ENCODE assay signal across 1 cellular context in the genomic region with DNA sequence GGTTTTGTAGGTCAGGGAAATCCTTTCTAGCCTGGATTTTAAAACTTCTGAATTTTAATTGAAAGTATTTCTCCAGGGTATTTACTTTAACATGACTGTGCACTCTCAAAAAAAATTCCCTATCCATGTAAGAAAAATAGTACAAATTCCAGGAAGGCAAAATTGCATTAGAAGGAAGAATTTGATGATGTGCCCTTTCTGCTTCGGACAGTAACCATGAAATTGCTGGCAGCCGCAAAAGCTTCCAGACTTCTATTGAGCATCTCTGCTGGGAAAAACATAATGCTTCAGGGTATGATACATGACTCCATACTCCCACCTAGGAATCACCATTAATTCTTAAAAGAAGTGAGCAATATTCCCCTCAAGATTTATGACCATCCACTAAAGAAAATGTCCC.
TF ChIP-seq lines count a peak whose summit lies in the region.

No MANE protein-coding gene starts in this region.

TF ChIP-seq in A549, 52 proteins besides CTCF, POLR2A, EP300 and RAD21 (continued from another document):
- TF ChIP-seq, protein P1, sequence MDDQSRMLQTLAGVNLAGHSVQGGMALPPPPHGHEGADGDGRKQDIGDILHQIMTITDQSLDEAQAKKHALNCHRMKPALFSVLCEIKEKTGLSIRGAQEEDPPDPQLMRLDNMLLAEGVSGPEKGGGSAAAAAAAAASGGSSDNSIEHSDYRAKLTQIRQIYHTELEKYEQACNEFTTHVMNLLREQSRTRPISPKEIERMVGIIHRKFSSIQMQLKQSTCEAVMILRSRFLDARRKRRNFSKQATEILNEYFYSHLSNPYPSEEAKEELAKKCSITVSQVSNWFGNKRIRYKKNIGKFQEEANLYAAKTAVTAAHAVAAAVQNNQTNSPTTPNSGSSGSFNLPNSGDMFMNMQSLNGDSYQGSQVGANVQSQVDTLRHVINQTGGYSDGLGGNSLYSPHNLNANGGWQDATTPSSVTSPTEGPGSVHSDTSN (IDR thresholded peaks at IDR 0.05), result no peak
- TF ChIP-seq ZC3H11A (IDR thresholded peaks at IDR 0.05) (no peak), POLR2AphosphoS2 (conservative IDR thresholded peaks at IDR 0.05; ENCODE audit: low read length) (no peak), NFE2L2 (conservative IDR thresholded peaks at IDR 0.05; ENCODE audit: low read length) (no peak), RARB (CRISPR knock-in tag; IDR thresholded peaks at IDR 0.05) (no peak), CBX2 (IDR thresholded peaks at IDR 0.05; ENCODE audit: borderline replicate concordance, low read depth) (no peak), CHD2 (IDR thresholded peaks at IDR 0.05; ENCODE audit: low read length, partially characterized antibody) (no peak)
- TF ChIP-seq, protein P2, sequence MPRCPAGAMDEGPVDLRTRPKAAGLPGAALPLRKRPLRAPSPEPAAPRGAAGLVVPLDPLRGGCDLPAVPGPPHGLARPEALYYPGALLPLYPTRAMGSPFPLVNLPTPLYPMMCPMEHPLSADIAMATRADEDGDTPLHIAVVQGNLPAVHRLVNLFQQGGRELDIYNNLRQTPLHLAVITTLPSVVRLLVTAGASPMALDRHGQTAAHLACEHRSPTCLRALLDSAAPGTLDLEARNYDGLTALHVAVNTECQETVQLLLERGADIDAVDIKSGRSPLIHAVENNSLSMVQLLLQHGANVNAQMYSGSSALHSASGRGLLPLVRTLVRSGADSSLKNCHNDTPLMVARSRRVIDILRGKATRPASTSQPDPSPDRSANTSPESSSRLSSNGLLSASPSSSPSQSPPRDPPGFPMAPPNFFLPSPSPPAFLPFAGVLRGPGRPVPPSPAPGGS (IDR thresholded peaks at IDR 0.05), result no peak
- TF ChIP-seq, protein P3, sequence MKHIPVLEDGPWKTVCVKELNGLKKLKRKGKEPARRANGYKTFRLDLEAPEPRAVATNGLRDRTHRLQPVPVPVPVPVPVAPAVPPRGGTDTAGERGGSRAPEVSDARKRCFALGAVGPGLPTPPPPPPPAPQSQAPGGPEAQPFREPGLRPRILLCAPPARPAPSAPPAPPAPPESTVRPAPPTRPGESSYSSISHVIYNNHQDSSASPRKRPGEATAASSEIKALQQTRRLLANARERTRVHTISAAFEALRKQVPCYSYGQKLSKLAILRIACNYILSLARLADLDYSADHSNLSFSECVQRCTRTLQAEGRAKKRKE (CRISPR knock-in tag; IDR thresholded peaks at IDR 0.05; ENCODE audit: low read depth), result no peak
TF ChIP-seq in A549: peak in this region for 0.
